Comparison of ENCODE assay signal across 24 cellular contexts in the genomic region with DNA sequence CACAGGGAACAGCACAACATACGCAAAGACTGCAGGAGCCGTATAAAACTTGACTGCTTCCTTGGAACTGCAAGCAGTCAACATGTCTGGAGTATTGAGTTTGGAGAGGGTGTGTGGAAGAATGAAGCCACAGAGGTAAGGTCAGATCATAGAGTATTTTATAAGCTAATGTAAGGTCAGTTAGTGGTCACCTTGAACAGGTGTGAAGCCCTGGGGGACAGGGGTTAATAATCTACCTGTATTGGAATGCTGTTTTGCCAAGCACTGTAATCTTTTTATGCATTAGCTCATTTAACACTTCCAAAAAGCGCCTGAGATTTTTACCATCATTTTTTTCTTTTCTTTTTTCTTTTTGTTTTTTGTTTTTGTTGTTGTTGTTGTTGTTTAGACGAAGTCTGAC. TPM values are rescaled to one million over a fixed set of nuclear protein-coding genes. Genes with fewer than 3 reads are reported as not detected.
"Had no signal": no experiment of that assay in that cellular context is flagged by ENCODE, and none has a peak within 500 bp of the region (broad histone marks: within the 10 kb centered on the region; RNA-seq: fewer than 3 reads in every experiment).

No MANE protein-coding gene starts in this region.

- DNase-seq: activated CD4-positive, alpha-beta T cell treated with anti-CD3 and anti-CD28 coated beads for 4 hours; activated CD4-positive, alpha-beta T cell treated with anti-CD3 and anti-CD28 coated beads, Interleukin-2, amount 50 U/mL, for 4 hours; activated naive CD4-positive, alpha-beta T cell; activated T-cell treated with anti-CD3 and anti-CD28 coated beads for 4 hours; activated T-cell treated with anti-CD3 and anti-CD28 coated beads, Interleukin-2, amount 50 U/mL, for 72 hours; cerebellar nuclear complex; colonic mucosa; effector CD8-positive, alpha-beta T cell; head of caudate nucleus; hippocampal formation; kidney; midbrain; naive thymus-derived CD8-positive, alpha-beta T cell; stimulated activated CD4-positive, alpha-beta T cell treated with anti-CD3 and anti-CD28 coated beads, Interleukin-15, amount 100 ng/mL, for 24 hours; stimulated activated CD4-positive, alpha-beta T cell treated with anti-CD3 and anti-CD28 coated beads, Interleukin-2, amount 100 ng/mL, for 24 hours; stimulated activated naive B cell treated with anti-CD40 and anti-IgM and Interleukin-4, amounts not matched to agents 10 μg/mL and 1 μg/mL and 100 μg/mL, for 72 hours; stomach; tibial artery; upper lobe of right lung had no signal

- H3K27ac ChIP-seq: colonic mucosa, gastroesophageal sphincter, right atrium auricular region, stomach, suprapubic skin, tibial artery, upper lobe of right lung, VCaP had no signal

- H3K4me1 ChIP-seq: colonic mucosa, upper lobe of right lung had no signal

- ATAC-seq: activated naive CD4-positive, alpha-beta T cell treated with anti-CD3 and anti-CD28 coated beads, Interleukin-2, amount 50 U/mL, for 72 hours; activated T-cell treated with anti-CD3 and anti-CD28 coated beads, Interleukin-2, amount 50 U/mL, for 72 hours; gastroesophageal sphincter; naive thymus-derived CD8-positive, alpha-beta T cell; stimulated activated naive B cell treated with anti-CD40 and anti-IgM and Interleukin-4, amounts not matched to agents 10 μg/mL and 1 μg/mL and 100 μg/mL, for 72 hours; upper lobe of right lung had no signal

- H3K9me3 ChIP-seq: colonic mucosa, gastroesophageal sphincter, right atrium auricular region, stomach, suprapubic skin, tibial artery, upper lobe of right lung had no signal

- H3K4me3 ChIP-seq: colonic mucosa, gastroesophageal sphincter, right atrium auricular region, stomach, suprapubic skin, tibial artery, upper lobe of right lung had no signal

- H3K27me3 ChIP-seq: colonic mucosa, right atrium auricular region, stomach, suprapubic skin, tibial artery, upper lobe of right lung had no signal

- H3K36me3 ChIP-seq: colonic mucosa, gastroesophageal sphincter, right atrium auricular region, stomach, suprapubic skin, tibial artery, upper lobe of right lung had no signal

RNA-seq across cellular contexts. Expression of gene PLAU, which starts 23.1 kb away (rescaled TPM):
- polyA plus RNA-seq: naive thymus-derived CD8-positive, alpha-beta T cell had no signal
